Comparison of ENCODE assay signal across 8 cellular contexts in genomic region chr2:223232896-223233295, GRCh38.
"Had no signal": no experiment of that assay in that cellular context is flagged by ENCODE, and none has a peak within 500 bp of the region (broad histone marks: within the 10 kb centered on the region; RNA-seq: fewer than 3 reads in every experiment).

No MANE protein-coding gene starts in this region.

- H3K27me3 Mint-ChIP-seq: IgD-negative memory B cell had no signal

- H3K27ac ChIP-seq: HL-60 had no signal

- H3K4me3 ChIP-seq: GM23338 had no signal

- H3K27ac Mint-ChIP-seq: GM23338, H9, IgD-negative memory B cell had no signal

- H3K4me3 Mint-ChIP-seq: GM23338, H9, IgD-negative memory B cell had no signal

- H3K4me2 ChIP-seq: GM23338 had no signal

- H3K36me3 Mint-ChIP-seq: IgD-negative memory B cell had no signal

- H3K9me3 Mint-ChIP-seq: GM23338, H9, IgD-negative memory B cell had no signal

- FAIRE-seq: H1, H54, HepG2 had no signal

- H3K4me1 Mint-ChIP-seq: H9, IgD-negative memory B cell had no signal

- DNase-seq: H9, HCEC 1CT had no signal

- ATAC-seq: GM23338, HepG2 had no signal
